ENCODE assay signal across 25 cellular contexts in genomic region chr1:185788386-185788785, GRCh38.
"Had no signal": no experiment of that assay in that cellular context is flagged by ENCODE, and none has a peak within 500 bp of the region (broad histone marks: within the 10 kb centered on the region; RNA-seq: fewer than 3 reads in every experiment).

No MANE protein-coding gene starts in this region.

- DNase-seq: activated CD4-positive, alpha-beta memory T cell treated with anti-CD3 and anti-CD28 coated beads for 36 hours; activated CD4-positive, alpha-beta T cell treated with anti-CD3 and anti-CD28 coated beads, Interleukin-2, amount 10 ng/mL, durations not matched to agents 24 days and 14 days; activated CD4-positive, CD25-positive, alpha-beta regulatory T cell treated with anti-CD3 and anti-CD28 coated beads, Interleukin-2, amount 50 U/mL, for 72 hours; activated CD8-positive, alpha-beta memory T cell treated with anti-CD3 and anti-CD28 coated beads, Interleukin-2, amount 50 U/mL, for 4 hours; activated gamma-delta T cell; activated naive CD4-positive, alpha-beta T cell treated with anti-CD3 and anti-CD28 coated beads, Interleukin-2, amount 50 U/mL, for 16 hours; activated T-cell treated with anti-CD3 and anti-CD28 coated beads, Interleukin-2, amount 50 U/mL, for 1 hour; amniotic stem cell; brain microvascular endothelial cell; caudate nucleus; endodermal cell; foreskin keratinocyte; heart right ventricle; kidney glomerular epithelial cell; lower lobe of right lung; mesenchymal stem cell; naive thymus-derived CD8-positive, alpha-beta T cell; occipital lobe; right cardiac atrium; stimulated activated CD4-positive, alpha-beta T cell treated with anti-CD3 and anti-CD28 coated beads, Interleukin-2, amount 100 ng/mL, for 48 hours; stimulated activated naive CD8-positive, alpha-beta T cell treated with anti-CD3 and anti-CD28 coated beads, Interleukin-15, Interleukin-2, amounts not matched to agents 100 U/mL and 50 U/mL, for 24 hours; T1000; uterus had no signal

- H3K4me3 ChIP-seq: esophagus muscularis mucosa, heart right ventricle, lower lobe of right lung, uterus had no signal

- ATAC-seq: foreskin keratinocyte; heart right ventricle; left lobe of liver; lower lobe of right lung; naive thymus-derived CD8-positive, alpha-beta T cell; stimulated activated naive CD8-positive, alpha-beta T cell treated with anti-CD3 and anti-CD28 coated beads, Interleukin-15, Interleukin-2, amounts not matched to agents 100 U/mL and 50 U/mL, for 24 hours had no signal

- H3K4me1 ChIP-seq: foreskin keratinocyte, uterus had no signal

- H3K27me3 ChIP-seq: brain microvascular endothelial cell, esophagus muscularis mucosa, foreskin keratinocyte, heart right ventricle, uterus had no signal

- H3K36me3 ChIP-seq: brain microvascular endothelial cell, esophagus muscularis mucosa, heart right ventricle, lower lobe of right lung, uterus had no signal

- H3K9me3 ChIP-seq: esophagus muscularis mucosa, lower lobe of right lung, uterus had no signal

- H3K27ac ChIP-seq: brain microvascular endothelial cell, foreskin keratinocyte, heart right ventricle, lower lobe of right lung, uterus had no signal
